In genomic region chrX:16436348-16437188, GRCh38 we compare ENCODE assay signal across 8 cellular contexts.
DNase-seq lines count a peak whose midpoint lies in the region; ATAC-seq lines count a peak whose summit lies in the region.

No MANE protein-coding gene starts in this region.

- peak; percentile 66 for DNase-seq in COLO668 (lab: John Stamatoyannopoulos, UW; ENCODE audit: unreplicated experiment)
- peak; percentile 60 for DNase-seq in GOT3 (lab: John Stamatoyannopoulos, UW)
- peak; percentile 24 for DNase-seq in NCI-H2081 treated with DMSO at 0.1 percent for 48 hours (lab: John Stamatoyannopoulos, UW)
- peak; percentile 60 for DNase-seq in cerebellar cortex (ENCODE audit: low spot score)
- DNase-seq in left colon: peak; percentile 58 to 80
- peak; percentile 34 to 43 for DNase-seq in stimulated activated CD4-positive, alpha-beta T cell treated with anti-CD3 and anti-CD28 coated beads, Interleukin-4, amount 100 ng/mL, for 4 hours

- ATAC-seq in activated CD4-positive, CD25-positive, alpha-beta regulatory T cell treated with anti-CD3 and anti-CD28 coated beads, Interleukin-2, amount 50 U/mL, for 24 hours: peak; percentile 58 to 60
- ATAC-seq in left colon (peak; percentile 89), HG03457 (IDR thresholded peaks at IDR 0.05; ENCODE audit: unreplicated experiment) (no peak)

- intact Hi-C loops in left colon (cut with DNase I, micrococcal nuclease): loop anchor here in 1 of 2 donors (10.0 kb wide), 1 partner anchor 258 kb away; no protein-coding TSS in a partner anchor
